Comparison of ENCODE assay signal across 8 cellular contexts in genomic region chr1:219990782-219991510, GRCh38. TPM values are rescaled to one million over a fixed set of nuclear protein-coding genes. Genes with fewer than 3 reads are reported as not detected.
DNase-seq lines count a peak whose midpoint lies in the region; ATAC-seq and TF ChIP-seq lines count a peak whose summit lies in the region.

No MANE protein-coding gene starts in this region.

- H3K4me3 ChIP-seq in DND-41 (ENCODE audit: low read depth in 1 of 2, low read length in 2 of 2) (no peak overlapping the region), Karpas-422 (ENCODE audit: low read length) (no peak overlapping the region), upper lobe of right lung (no peak overlapping the region)

- H3K36me3 Mint-ChIP-seq in glutamatergic neuron (ENCODE audit: unreplicated experiment): no peaks in the 10 kb centered on the region

- H3K27me3 Mint-ChIP-seq in glutamatergic neuron (ENCODE audit: unreplicated experiment): no peaks in the 10 kb centered on the region

- H3K27ac Mint-ChIP-seq in glutamatergic neuron (ENCODE audit: unreplicated experiment): no peak overlapping the region

- H3K79me2 ChIP-seq in DND-41 (ENCODE audit: insufficient read depth, low read length) (no peaks in the 10 kb centered on the region), Karpas-422 (ENCODE audit: low read length) (peaks cover 29% of the 10 kb centered on the region)

- no peaks in the 10 kb centered on the region for H3K9me3 ChIP-seq in DND-41 (ENCODE audit: insufficient read depth, low read length, severe bottlenecking)
- H3K9me3 ChIP-seq in Karpas-422 (ENCODE audit: low read length): no peaks in the 10 kb centered on the region
- H3K9me3 ChIP-seq in upper lobe of right lung: no peaks in the 10 kb centered on the region

- DNase-seq in DND-41 (no peak), Karpas-422 (peak; percentile 70), SW480 (ENCODE audit: low spot score) (peak; percentile 33), glutamatergic neuron (no peak), upper lobe of right lung (no peak)
- no peak for DNase-seq in activated effector memory CD4-positive, alpha-beta T cell treated with anti-CD3 and anti-CD28 coated beads, Interleukin-2, amount 50 U/mL, for 16 hours

- H3K9me2 ChIP-seq in Karpas-422 (replicated peaks; ENCODE audit: insufficient read depth, low read length): no peaks in the 10 kb centered on the region

- intact Hi-C loops in upper lobe of right lung (cut with DNase I): no loop called here

- H4K20me1 ChIP-seq in DND-41 (ENCODE audit: insufficient read depth, low read length): no peaks in the 10 kb centered on the region
- H4K20me1 ChIP-seq in Karpas-422 (ENCODE audit: insufficient read depth, low read depth, low read length): no peaks in the 10 kb centered on the region

- no peak overlapping the region for H3K4me3 Mint-ChIP-seq in glutamatergic neuron (ENCODE audit: unreplicated experiment)

- ATAC-seq in DND-41 (ENCODE audit: insufficient read depth, low read depth): no peak
- no peak for ATAC-seq in upper lobe of right lung
- no peak for ATAC-seq in HG03432 (IDR thresholded peaks at IDR 0.05; ENCODE audit: unreplicated experiment)
- ATAC-seq in HG03354 (IDR thresholded peaks at IDR 0.05; ENCODE audit: poor library complexity, severe bottlenecking, unreplicated experiment): no peak

- H3K4me2 ChIP-seq in DND-41 (ENCODE audit: insufficient read depth, low read length): no peak overlapping the region
- H3K4me2 ChIP-seq in Karpas-422 (ENCODE audit: low read depth, low read length, poor library complexity, severe bottlenecking): no peak overlapping the region

- no peaks in the 10 kb centered on the region for H3K9me3 Mint-ChIP-seq in glutamatergic neuron (ENCODE audit: unreplicated experiment)

- H3K4me1 ChIP-seq in DND-41 (ENCODE audit: insufficient read depth, low read length) (no peaks in the 10 kb centered on the region), Karpas-422 (ENCODE audit: low read length) (peaks cover 30% of the 10 kb centered on the region), upper lobe of right lung (no peaks in the 10 kb centered on the region)

- TF ChIP-seq CTCF in DND-41 (IDR thresholded peaks at IDR 0.05; ENCODE audit: borderline replicate concordance, extremely low read depth, low read length, poor library complexity, severe bottlenecking) (peak; percentile 55), glutamatergic neuron (IDR thresholded peaks at IDR 0.05; ENCODE audit: partially characterized antibody, unreplicated experiment) (peak; percentile 59), upper lobe of right lung (IDR thresholded peaks at IDR 0.05) (peak; percentile 62)

- H3K36me3 ChIP-seq in DND-41 (ENCODE audit: insufficient read depth, low read length) (peaks cover 63% of the 10 kb centered on the region), Karpas-422 (ENCODE audit: insufficient read depth, low read length) (peaks cover 45% of the 10 kb centered on the region), upper lobe of right lung (peaks cover 39% of the 10 kb centered on the region)

- no peaks in the 10 kb centered on the region for H3K4me1 Mint-ChIP-seq in glutamatergic neuron (ENCODE audit: low read depth, unreplicated experiment)

- no peak overlapping the region for H2AFZ ChIP-seq in DND-41 (ENCODE audit: low read depth, low read length)
- no peak overlapping the region for H2AFZ ChIP-seq in Karpas-422 (ENCODE audit: low read length)

- H3K27me3 ChIP-seq in DND-41 (ENCODE audit: insufficient read depth, low read length, poor library complexity): no peaks in the 10 kb centered on the region
- H3K27me3 ChIP-seq in Karpas-422 (ENCODE audit: low read length): no peaks in the 10 kb centered on the region
- no peaks in the 10 kb centered on the region for H3K27me3 ChIP-seq in upper lobe of right lung

- H3K9ac ChIP-seq in DND-41 (ENCODE audit: low read depth, low read length) (no peak overlapping the region), Karpas-422 (ENCODE audit: low read length) (no peak overlapping the region)

- H3K27ac ChIP-seq in DND-41 (ENCODE audit: low read length) (no peak overlapping the region), Karpas-422 (ENCODE audit: low read length) (peak overlapping the region; percentile 16; the same call in 1 of the 2 replicates), upper lobe of right lung (no peak overlapping the region)

RNA-seq across cellular contexts. Expression of gene EPRS1, which starts 55.4 kb away (rescaled TPM):
- 113 and 187 TPM in 2 replicates for total RNA-seq in Karpas-422 (2014; rRNA removed; shearing (Covaris generic); ENCODE audit: low replicate concordance)
- total RNA-seq in glutamatergic neuron (ENCODE audit: unreplicated experiment): 135 TPM
- 79.7 TPM for total RNA-seq in upper lobe of right lung

Comparison
In these comparisons a context has a peak if more than half of its experiments do, and no peak if none do; other contexts are left out.
1. DNase-seq: peak in Karpas-422 (single experiment) and SW480 (single experiment); none in DND-41 (single experiment), glutamatergic neuron (single experiment), upper lobe of right lung (single experiment) and activated effector memory CD4-positive, alpha-beta T cell treated with anti-CD3 and anti-CD28 coated beads, Interleukin-2, amount 50 U/mL, for 16 hours (single experiment).
2. Peak in every context shown above with its lines, with median percentiles within 50 percentile points of each other: CTCF ChIP-seq.